ENCODE assay signal across 8 cellular contexts in genomic region chr12:11650697-11651281, GRCh38. TPM values are rescaled to one million over a fixed set of nuclear protein-coding genes. Genes with fewer than 3 reads are reported as not detected.
DNase-seq lines count a peak whose midpoint lies in the region; ATAC-seq and TF ChIP-seq lines count a peak whose summit lies in the region.

No MANE protein-coding gene starts in this region.

- H3K4me1 ChIP-seq in DND-41 (ENCODE audit: insufficient read depth, low read length) (peaks cover 47% of the 10 kb centered on the region), esophagus squamous epithelium (peaks cover 20 to 59% (median 33%) of the 10 kb centered on the region in 3 donors)

- H3K27ac ChIP-seq in DND-41 (ENCODE audit: low read length) = peak overlapping the region; percentile 97
- peak overlapping the region; percentile 100 for H3K27ac ChIP-seq in VCaP
- H3K27ac ChIP-seq in esophagus squamous epithelium = peak overlapping the region; percentile 85 to 98 (median 98)

- no peaks in the 10 kb centered on the region for H3K27me3 ChIP-seq in DND-41 (ENCODE audit: insufficient read depth, low read length, poor library complexity)
- no peaks in the 10 kb centered on the region for H3K27me3 ChIP-seq in esophagus squamous epithelium

- peaks cover 5% of the 10 kb centered on the region for H3K36me3 ChIP-seq in DND-41 (ENCODE audit: insufficient read depth, low read length)
- no peaks in the 10 kb centered on the region for H3K36me3 ChIP-seq in esophagus squamous epithelium

- peaks cover 8% of the 10 kb centered on the region for H3K36me3 Mint-ChIP-seq in natural killer cell treated with Interleukin-12 subunit alpha and Interleukin-12 subunit beta and Interleukin-15 and Interleukin-18, amount 100 ng/mL, for 72 hours

- DNase-seq in DND-41 (peak; percentile 38), LNCaP clone FGC (ENCODE audit: low read depth) (no peak), esophagus squamous epithelium (lab: John Stamatoyannopoulos, UW) (no peak)
- DNase-seq in natural killer cell treated with Interleukin-12 subunit alpha and Interleukin-12 subunit beta and Interleukin-15 and Interleukin-18, amount 100 ng/mL, for 72 hours (ENCODE audit: low spot score) = no peak

- H3K9ac ChIP-seq in DND-41 (ENCODE audit: low read depth, low read length) = peak overlapping the region; percentile 88

- peak overlapping the region; percentile 97 to 99 for H3K27ac Mint-ChIP-seq in natural killer cell treated with Interleukin-12 subunit alpha and Interleukin-12 subunit beta and Interleukin-15 and Interleukin-18, amount 100 ng/mL, for 72 hours

- H3K4me3 ChIP-seq in DND-41 (ENCODE audit: low read depth in 1 of 2, low read length in 2 of 2) (peak overlapping the region; percentile 63 to 80), LNCaP clone FGC (ENCODE audit: low read depth, low read length) (peak overlapping the region; percentile 84), esophagus squamous epithelium (peak overlapping the region; percentile 78 to 92 (median 86))

- no peak overlapping the region for H2AFZ ChIP-seq in DND-41 (ENCODE audit: low read depth, low read length)

- no peaks in the 10 kb centered on the region for H3K27me3 Mint-ChIP-seq in natural killer cell treated with Interleukin-12 subunit alpha and Interleukin-12 subunit beta and Interleukin-15 and Interleukin-18, amount 100 ng/mL, for 72 hours

- H3K4me3 Mint-ChIP-seq in natural killer cell treated with Interleukin-12 subunit alpha and Interleukin-12 subunit beta and Interleukin-15 and Interleukin-18, amount 100 ng/mL, for 72 hours = peak overlapping the region; percentile 94

- ATAC-seq in DND-41 (ENCODE audit: insufficient read depth, low read depth) = peak; percentile 31
- no peak for ATAC-seq in natural killer cell treated with Interleukin-12 subunit alpha and Interleukin-12 subunit beta and Interleukin-15 and Interleukin-18, amount 100 ng/mL, for 72 hours
- no peak for ATAC-seq in HG03175 (IDR thresholded peaks at IDR 0.05; ENCODE audit: unreplicated experiment)
- no peak for ATAC-seq in GM21717 (IDR thresholded peaks at IDR 0.05; ENCODE audit: unreplicated experiment)
- ATAC-seq in HG03521 (IDR thresholded peaks at IDR 0.05; ENCODE audit: unreplicated experiment) = no peak

- H3K9me3 Mint-ChIP-seq in natural killer cell treated with Interleukin-12 subunit alpha and Interleukin-12 subunit beta and Interleukin-15 and Interleukin-18, amount 100 ng/mL, for 72 hours = no peaks in the 10 kb centered on the region

- TF ChIP-seq POLR2A in esophagus squamous epithelium (IDR thresholded peaks at IDR 0.05) = peak in 1 of 4 donors; percentile 34

- H3K9me3 ChIP-seq in DND-41 (ENCODE audit: insufficient read depth, low read length, severe bottlenecking) (no peaks in the 10 kb centered on the region), esophagus squamous epithelium (no peaks in the 10 kb centered on the region)

- intact Hi-C loops in esophagus squamous epithelium (cut with DNase I) = no loop called here

- TF ChIP-seq CTCF in DND-41 (IDR thresholded peaks at IDR 0.05; ENCODE audit: borderline replicate concordance, extremely low read depth, low read length, poor library complexity, severe bottlenecking) (peak; percentile 26), LNCaP clone FGC (IDR thresholded peaks at IDR 0.05; ENCODE audit: control insufficient read depth, extremely low read depth, insufficient read depth) (peak; percentile 22; the same call in 1 of the 2 replicates), VCaP (conservative IDR thresholded peaks at IDR 0.05) (peak; percentile 34), esophagus squamous epithelium (IDR thresholded peaks at IDR 0.05) (peak in 1 of 6 experiments; percentile 8)

- 0% methylated on average over 9 of the region's 9 CpGs for WGBS in esophagus squamous epithelium, 2 donors

- H3K79me2 ChIP-seq in DND-41 (ENCODE audit: insufficient read depth, low read length) = peaks cover 60% of the 10 kb centered on the region

- peaks cover 29% of the 10 kb centered on the region; the same call in 1 of the 2 replicates for H4K20me1 ChIP-seq in DND-41 (ENCODE audit: insufficient read depth, low read length)

- H3K4me1 Mint-ChIP-seq in natural killer cell treated with Interleukin-12 subunit alpha and Interleukin-12 subunit beta and Interleukin-15 and Interleukin-18, amount 100 ng/mL, for 72 hours (ENCODE audit: low read depth in 2 of 2) = peaks cover 42 to 48% of the 10 kb centered on the region in 2 donors

- peak overlapping the region; percentile 63 for H3K4me2 ChIP-seq in DND-41 (ENCODE audit: insufficient read depth, low read length)

RNA-seq across cellular contexts. Expression of gene ETV6, which starts 1.3 kb away (rescaled TPM):
- 10 to 100 TPM; 11.3 to 17.3 (median 13.8) TPM for total RNA-seq in esophagus squamous epithelium
- 10 to 100 TPM; 50.2 to 82.3 TPM for total RNA-seq in natural killer cell treated with Interleukin-12 subunit alpha and Interleukin-12 subunit beta and Interleukin-15 and Interleukin-18, amount 100 ng/mL, for 72 hours
